In genomic region chr19:1252818-1253513, GRCh38 we compare ENCODE assay signal across 8 cellular contexts. TPM values are rescaled to one million over a fixed set of nuclear protein-coding genes. Genes with fewer than 3 reads are reported as not detected.
DNase-seq lines count a peak whose midpoint lies in the region; ATAC-seq and TF ChIP-seq lines count a peak whose summit lies in the region.

No MANE protein-coding gene starts in this region.

- TF ChIP-seq CTCF in CD14-positive monocyte (IDR thresholded peaks at IDR 0.05) = peak; percentile 10

- CTCF ChIA-PET in T-cell (lab: Charles Lee) = interaction anchor here (0.5 to 1.4 kb wide), 6 partner anchors 9 to 255 kb away, joined by 3 to 11 read pairs (median 4); partner anchors contain the start of gene CIRBP (in 1 of the 2)

- peaks cover 0 to 2% (median 0%) of the 10 kb centered on the region in 7 donors for H3K9me3 Mint-ChIP-seq in CD14-positive monocyte
- no peaks in the 10 kb centered on the region for H3K9me3 Mint-ChIP-seq in T-cell

- H3K36me3 Mint-ChIP-seq in CD14-positive monocyte (peaks cover 37 to 49% of the 10 kb centered on the region in 2 donors), T-cell (peaks cover 16% of the 10 kb centered on the region)

- H3K4me1 Mint-ChIP-seq in CD14-positive monocyte (peaks cover 29% of the 10 kb centered on the region), T-cell (peaks cover 24 to 33% (median 27%) of the 10 kb centered on the region in 3 donors)

- peaks cover 0 to 4% (median 0%) of the 10 kb centered on the region in 3 donors for H3K27me3 Mint-ChIP-seq in CD14-positive monocyte (ENCODE audit: low read depth in 3 of 3)
- no peaks in the 10 kb centered on the region for H3K27me3 Mint-ChIP-seq in T-cell

- 0 out of 2 replicates have a peak, but pooled peaks have one; percentile 19 for TF ChIP-seq EP300 in Ishikawa (IDR thresholded peaks at IDR 0.05; ENCODE audit: borderline replicate concordance)

- DNase-seq in CD14-positive monocyte (ENCODE audit: low spot score) (peak; percentile 98), T-cell (peak in 33 of 34 experiments; percentile 53 to 83 (median 74)), astrocyte of the hippocampus (ENCODE audit: low read depth, low spot score) (peak; percentile 97), hepatic stellate cell (ENCODE audit: low spot score) (peak; percentile 90), skeletal muscle cell (ENCODE audit: low read depth) (peak; percentile 95), NCI-H82 treated with DMSO at 0.1 percent for 48 hours (lab: John Stamatoyannopoulos, UW; ENCODE audit: unreplicated experiment) (no peak)

- peak overlapping the region; percentile 85 to 97 (median 94) for H3K27ac Mint-ChIP-seq in CD14-positive monocyte
- peak overlapping the region; percentile 80 to 82 for H3K27ac Mint-ChIP-seq in T-cell

- peak overlapping the region; percentile 79 for H3K4me3 ChIP-seq in skeletal muscle cell (ENCODE audit: low read depth, low read length)

- TF ChIP-seq RAD21 in Ishikawa (IDR thresholded peaks at IDR 0.05; ENCODE audit: low read depth) = no peak

- POLR2A ChIA-PET in T-cell (lab: Charles Lee) = interaction anchor here (0.9 to 1.6 kb wide), 3 partner anchors 9 to 16 kb away, joined by 4 to 28 read pairs (median 4); partner anchors contain the start of gene CIRBP (in 2 of the 2)

- intact Hi-C loops in CD14-positive monocyte (cut with micrococcal nuclease) = loop anchor here in 1 of 2 donors (1.0 kb wide), 1 partner anchor 7 kb away; no protein-coding TSS in a partner anchor

- peak; percentile 6 to 14 (median 13) for ATAC-seq in T-cell (replicated peaks in 1 of 4)
- ATAC-seq in GM21381 (IDR thresholded peaks at IDR 0.05; ENCODE audit: unreplicated experiment) = no peak

- peak overlapping the region; percentile 80 to 97 for H3K4me3 Mint-ChIP-seq in CD14-positive monocyte
- H3K4me3 Mint-ChIP-seq in T-cell = peak overlapping the region; percentile 49 to 91 (median 89)

TF ChIP-seq in Ishikawa, 13 proteins besides CTCF, POLR2A, EP300 and RAD21:
- TF ChIP-seq, protein P1, sequence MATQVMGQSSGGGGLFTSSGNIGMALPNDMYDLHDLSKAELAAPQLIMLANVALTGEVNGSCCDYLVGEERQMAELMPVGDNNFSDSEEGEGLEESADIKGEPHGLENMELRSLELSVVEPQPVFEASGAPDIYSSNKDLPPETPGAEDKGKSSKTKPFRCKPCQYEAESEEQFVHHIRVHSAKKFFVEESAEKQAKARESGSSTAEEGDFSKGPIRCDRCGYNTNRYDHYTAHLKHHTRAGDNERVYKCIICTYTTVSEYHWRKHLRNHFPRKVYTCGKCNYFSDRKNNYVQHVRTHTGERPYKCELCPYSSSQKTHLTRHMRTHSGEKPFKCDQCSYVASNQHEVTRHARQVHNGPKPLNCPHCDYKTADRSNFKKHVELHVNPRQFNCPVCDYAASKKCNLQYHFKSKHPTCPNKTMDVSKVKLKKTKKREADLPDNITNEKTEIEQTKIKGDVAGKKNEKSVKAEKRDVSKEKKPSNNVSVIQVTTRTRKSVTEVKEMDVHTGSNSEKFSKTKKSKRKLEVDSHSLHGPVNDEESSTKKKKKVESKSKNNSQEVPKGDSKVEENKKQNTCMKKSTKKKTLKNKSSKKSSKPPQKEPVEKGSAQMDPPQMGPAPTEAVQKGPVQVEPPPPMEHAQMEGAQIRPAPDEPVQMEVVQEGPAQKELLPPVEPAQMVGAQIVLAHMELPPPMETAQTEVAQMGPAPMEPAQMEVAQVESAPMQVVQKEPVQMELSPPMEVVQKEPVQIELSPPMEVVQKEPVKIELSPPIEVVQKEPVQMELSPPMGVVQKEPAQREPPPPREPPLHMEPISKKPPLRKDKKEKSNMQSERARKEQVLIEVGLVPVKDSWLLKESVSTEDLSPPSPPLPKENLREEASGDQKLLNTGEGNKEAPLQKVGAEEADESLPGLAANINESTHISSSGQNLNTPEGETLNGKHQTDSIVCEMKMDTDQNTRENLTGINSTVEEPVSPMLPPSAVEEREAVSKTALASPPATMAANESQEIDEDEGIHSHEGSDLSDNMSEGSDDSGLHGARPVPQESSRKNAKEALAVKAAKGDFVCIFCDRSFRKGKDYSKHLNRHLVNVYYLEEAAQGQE (IDR thresholded peaks at IDR 0.05; ENCODE audit: low read depth) = no peak
- no peak for TF ChIP-seq TEAD4 (IDR thresholded peaks at IDR 0.05)
- no peak for TF ChIP-seq TAF1 (IDR thresholded peaks at IDR 0.05; ENCODE audit: low read depth)
- TF ChIP-seq TCF12 (IDR thresholded peaks at IDR 0.05; ENCODE audit: low read depth) = peak; percentile 61
- TF ChIP-seq FOXM1 (IDR thresholded peaks at IDR 0.05; ENCODE audit: borderline replicate concordance, low read depth) = peak; percentile 27; the same call in 1 of the 2 replicates
- TF ChIP-seq CEBPB (IDR thresholded peaks at IDR 0.05) = no peak
- 0 out of 2 replicates have a peak, but pooled peaks have one; percentile 0 for TF ChIP-seq EGR1 (IDR thresholded peaks at IDR 0.05)
- TF ChIP-seq ZBTB7A (IDR thresholded peaks at IDR 0.05; ENCODE audit: low read depth) = peak; percentile 95
- TF ChIP-seq NFIC (IDR thresholded peaks at IDR 0.05) = peak; percentile 81
- TF ChIP-seq, protein P2, sequence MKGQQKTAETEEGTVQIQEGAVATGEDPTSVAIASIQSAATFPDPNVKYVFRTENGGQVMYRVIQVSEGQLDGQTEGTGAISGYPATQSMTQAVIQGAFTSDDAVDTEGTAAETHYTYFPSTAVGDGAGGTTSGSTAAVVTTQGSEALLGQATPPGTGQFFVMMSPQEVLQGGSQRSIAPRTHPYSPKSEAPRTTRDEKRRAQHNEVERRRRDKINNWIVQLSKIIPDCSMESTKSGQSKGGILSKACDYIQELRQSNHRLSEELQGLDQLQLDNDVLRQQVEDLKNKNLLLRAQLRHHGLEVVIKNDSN (IDR thresholded peaks at IDR 0.05) = no peak
- TF ChIP-seq CREB1 (IDR thresholded peaks at IDR 0.05; ENCODE audit: low read depth) = no peak
- peak; percentile 18; the same call in 1 of the 2 replicates for TF ChIP-seq YY1 (IDR thresholded peaks at IDR 0.05; ENCODE audit: low read depth)
- TF ChIP-seq MAX (IDR thresholded peaks at IDR 0.05) = peak; percentile 26

RNA-seq across cellular contexts. Expression of gene MIDN, which starts 4.6 kb away (rescaled TPM):
- polyA plus RNA-seq in CD14-positive monocyte = 10 to 100 TPM in 1 of 2 donors, 1 to 10 TPM in 1; 5.6 to 11.0 TPM
- 100 to 1,000 TPM in 1 of 5 donors, 10 to 100 TPM in 4; 54.0 to 161 (median 66.9) TPM for total RNA-seq in T-cell

RNA-seq across cellular contexts. Expression of gene ATP5F1D, which starts 11.4 kb away (rescaled TPM):
- polyA plus RNA-seq in CD14-positive monocyte = 100 to 1,000 TPM; 143 to 160 TPM
- total RNA-seq in T-cell = 100 to 1,000 TPM; 117 to 233 (median 155) TPM

RNA-seq across cellular contexts. Expression of gene CBARP, which starts 15.2 kb away (rescaled TPM):
- polyA plus RNA-seq in CD14-positive monocyte = not detected
- total RNA-seq in T-cell = under 1 TPM in 4 of 5 donors, not detected in 1; 0.08 to 0.36 (median 0.23) TPM

RNA-seq across cellular contexts. Expression of gene CIRBP, which starts 16.2 kb away (rescaled TPM):
- polyA plus RNA-seq in CD14-positive monocyte = 10 to 100 TPM; 39.6 to 51.1 TPM
- total RNA-seq in T-cell = 100 to 1,000 TPM; 477 to 682 (median 657) TPM

RNA-seq across cellular contexts. Expression of gene FAM174C, which starts 22.4 kb away (rescaled TPM):
- 10 to 100 TPM; 40.0 to 56.2 TPM for polyA plus RNA-seq in CD14-positive monocyte
- 10 to 100 TPM; 42.1 to 69.8 (median 60.4) TPM for total RNA-seq in T-cell
